In the genomic region with DNA sequence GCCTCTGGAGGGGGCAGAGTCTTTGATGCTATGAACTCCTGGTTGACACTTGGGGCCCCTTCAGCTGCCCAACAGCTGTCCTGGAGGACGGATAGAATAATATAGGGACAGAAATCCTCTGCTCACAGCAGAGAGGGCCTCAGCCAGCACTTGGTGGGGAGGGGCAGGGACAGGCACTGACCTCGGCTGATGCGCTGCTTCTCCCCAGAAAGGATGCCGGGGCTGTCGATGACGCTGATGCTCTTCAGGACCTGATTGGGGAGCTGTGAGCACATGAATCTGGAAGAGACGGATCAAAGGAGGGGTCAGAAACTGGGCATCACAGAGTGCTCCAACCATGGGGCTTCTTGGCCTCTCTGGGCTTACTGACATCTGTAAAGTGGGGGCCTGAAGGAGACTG, we compare ENCODE assay signal across 17 cellular contexts. TPM values are rescaled to one million over a fixed set of nuclear protein-coding genes. Genes with fewer than 3 reads are reported as not detected.
A peak's percentile ranks its signal among the peaks of the same experiment; 100 is the strongest.
DNase-seq lines count a peak whose midpoint lies in the region; ATAC-seq and TF ChIP-seq lines count a peak whose summit lies in the region.
"Had no signal": no experiment of that assay in that cellular context is flagged by ENCODE, and none has a peak within 500 bp of the region (broad histone marks: within the 10 kb centered on the region; RNA-seq: fewer than 3 reads in every experiment).

No MANE protein-coding gene starts in this region.

- no peak for ATAC-seq in effector memory CD8-positive, alpha-beta T cell (replicated peaks)
- ATAC-seq in GM19351 (IDR thresholded peaks at IDR 0.05; ENCODE audit: unreplicated experiment) (no peak), HG03175 (IDR thresholded peaks at IDR 0.05; ENCODE audit: unreplicated experiment) (no peak), GM18870 (IDR thresholded peaks at IDR 0.05; ENCODE audit: unreplicated experiment) (no peak)
- ATAC-seq: gastrocnemius medialis, K562, mucosa of descending colon had no signal

- no peak overlapping the region for H3K4me3 Mint-ChIP-seq in activated CD4-positive, alpha-beta T cell treated with anti-CD3 and anti-CD28 coated beads, Interleukin-2, amount 10 ng/mL, durations not matched to agents 7 days and 5 days
- H3K4me3 Mint-ChIP-seq in effector memory CD8-positive, alpha-beta T cell, result no peak overlapping the region
- H3K4me3 Mint-ChIP-seq in neural progenitor cell, result no peak overlapping the region
- H3K4me3 Mint-ChIP-seq: activated naive CD4-positive, alpha-beta T cell treated with anti-CD3 and anti-CD28 coated beads, Interleukin-2, amount 50 U/mL, for 24 hours had no signal

- no peak for DNase-seq in activated CD4-positive, alpha-beta T cell treated with anti-CD3 and anti-CD28 coated beads, Interleukin-2, amount 10 ng/mL, durations not matched to agents 7 days and 5 days
- DNase-seq in activated CD4-positive, alpha-beta T cell treated with anti-CD3 and anti-CD28 coated beads for 1 hour, result no peak
- no peak for DNase-seq in RWPE1 (ENCODE audit: low spot score)
- no peak for DNase-seq in effector memory CD8-positive, alpha-beta T cell
- no peak for DNase-seq in neural progenitor cell (ENCODE audit: low spot score)
- DNase-seq: gastrocnemius medialis; mucosa of descending colon; NCI-H226; stimulated activated CD4-positive, alpha-beta T cell treated with anti-CD3 and anti-CD28 coated beads, Interleukin-15, amount 100 ng/mL, for 24 hours; substantia nigra had no signal

- peaks cover 26% of the 10 kb centered on the region for H3K4me1 Mint-ChIP-seq in activated CD4-positive, alpha-beta T cell treated with anti-CD3 and anti-CD28 coated beads, Interleukin-2, amount 10 ng/mL, durations not matched to agents 7 days and 5 days
- H3K4me1 Mint-ChIP-seq in effector memory CD8-positive, alpha-beta T cell (ENCODE audit: low read depth in 2 of 2), result peaks cover 14 to 19% of the 10 kb centered on the region in 2 donors
- H3K4me1 Mint-ChIP-seq in neural progenitor cell, result peaks cover 64% of the 10 kb centered on the region

- no peaks in the 10 kb centered on the region for H3K36me3 ChIP-seq in neural progenitor cell
- H3K36me3 ChIP-seq: gastrocnemius medialis had no signal

- no peak overlapping the region for H3K4me3 ChIP-seq in neural progenitor cell
- H3K4me3 ChIP-seq: cardiac muscle cell, gastrocnemius medialis, K562, mucosa of descending colon, SK-N-MC had no signal

- no peaks in the 10 kb centered on the region for H3K9me3 ChIP-seq in neural progenitor cell (ENCODE audit: low read depth)
- H3K9me3 ChIP-seq: gastrocnemius medialis, mucosa of descending colon had no signal

- H2AFZ ChIP-seq in neural progenitor cell (replicated peaks), result no peak overlapping the region

- no peaks in the 10 kb centered on the region for H3K9me3 Mint-ChIP-seq in activated CD4-positive, alpha-beta T cell treated with anti-CD3 and anti-CD28 coated beads, Interleukin-2, amount 10 ng/mL, durations not matched to agents 7 days and 5 days
- H3K9me3 Mint-ChIP-seq in effector memory CD8-positive, alpha-beta T cell, result no peaks in the 10 kb centered on the region
- H3K9me3 Mint-ChIP-seq in neural progenitor cell, result no peaks in the 10 kb centered on the region
- H3K9me3 Mint-ChIP-seq: activated naive CD4-positive, alpha-beta T cell treated with anti-CD3 and anti-CD28 coated beads, Interleukin-2, amount 50 U/mL, for 24 hours had no signal

- peak overlapping the region; percentile 39 for H3K27ac Mint-ChIP-seq in activated CD4-positive, alpha-beta T cell treated with anti-CD3 and anti-CD28 coated beads, Interleukin-2, amount 10 ng/mL, durations not matched to agents 7 days and 5 days
- peak overlapping the region; percentile 76 to 79 for H3K27ac Mint-ChIP-seq in effector memory CD8-positive, alpha-beta T cell
- peak overlapping the region; percentile 62 for H3K27ac Mint-ChIP-seq in neural progenitor cell

- no peaks in the 10 kb centered on the region for H3K27me3 ChIP-seq in neural progenitor cell
- H3K27me3 ChIP-seq: cardiac muscle cell, gastrocnemius medialis had no signal

- no peak overlapping the region for H3K9ac ChIP-seq in neural progenitor cell

- H3K27ac ChIP-seq in RWPE1 (peak overlapping the region; percentile 95), neural progenitor cell (no peak overlapping the region)
- H3K27ac ChIP-seq: SK-N-MC had no signal

- CTCF ChIA-PET in activated CD4-positive, alpha-beta T cell treated with anti-CD3 and anti-CD28 coated beads, Interleukin-2, amount 10 ng/mL, durations not matched to agents 7 days and 5 days (lab: Charles Lee), result interaction anchor here (1.6 to 5.5 kb wide), 3 partner anchors 10 to 19 kb away, joined by 4 to 36 read pairs (median 4); no protein-coding TSS in a partner anchor
- CTCF ChIA-PET in RWPE1 (lab: Yijun Ruan, JAX), result no interaction called here

- POLR2A ChIA-PET in activated CD4-positive, alpha-beta T cell treated with anti-CD3 and anti-CD28 coated beads, Interleukin-2, amount 10 ng/mL, durations not matched to agents 7 days and 5 days (lab: Charles Lee), result no interaction called here
- POLR2A ChIA-PET in RWPE1 (lab: Yijun Ruan, JAX; ENCODE audit: low non-redundant PET), result no interaction called here

- H3K27me3 Mint-ChIP-seq in activated CD4-positive, alpha-beta T cell treated with anti-CD3 and anti-CD28 coated beads, Interleukin-2, amount 10 ng/mL, durations not matched to agents 7 days and 5 days, result no peaks in the 10 kb centered on the region
- no peaks in the 10 kb centered on the region for H3K27me3 Mint-ChIP-seq in effector memory CD8-positive, alpha-beta T cell
- no peaks in the 10 kb centered on the region for H3K27me3 Mint-ChIP-seq in neural progenitor cell (ENCODE audit: insufficient read depth, low read depth)
- H3K27me3 Mint-ChIP-seq: activated naive CD4-positive, alpha-beta T cell treated with anti-CD3 and anti-CD28 coated beads, Interleukin-2, amount 50 U/mL, for 24 hours had no signal

- H4K20me1 ChIP-seq in neural progenitor cell (ENCODE audit: low read depth), result peaks cover 5% of the 10 kb centered on the region

- H3F3A ChIP-seq in neural progenitor cell (ENCODE audit: low read depth), result peaks cover 16% of the 10 kb centered on the region

- no peak for TF ChIP-seq CTCF in RWPE1 (conservative IDR thresholded peaks at IDR 0.05; ENCODE audit: low read depth)
- TF ChIP-seq CTCF in neural progenitor cell (IDR thresholded peaks at IDR 0.05), result no peak

- H3K4me1 ChIP-seq in neural progenitor cell, result peaks cover 36% of the 10 kb centered on the region

- H3K79me2 ChIP-seq in neural progenitor cell (ENCODE audit: low read depth), result no peaks in the 10 kb centered on the region

- H3K36me3 Mint-ChIP-seq in activated CD4-positive, alpha-beta T cell treated with anti-CD3 and anti-CD28 coated beads, Interleukin-2, amount 10 ng/mL, durations not matched to agents 7 days and 5 days (ENCODE audit: low read depth), result peaks cover 16% of the 10 kb centered on the region
- H3K36me3 Mint-ChIP-seq in effector memory CD8-positive, alpha-beta T cell (ENCODE audit: insufficient read depth), result peaks cover 43% of the 10 kb centered on the region
- H3K36me3 Mint-ChIP-seq in neural progenitor cell, result no peaks in the 10 kb centered on the region

- H3K4me2 ChIP-seq in neural progenitor cell, result no peak overlapping the region

RNA-seq across cellular contexts. Expression of gene EHD4, which starts 29.5 kb away (rescaled TPM):
- 10 to 100 TPM; 14.5 TPM for total RNA-seq in activated CD4-positive, alpha-beta T cell treated with anti-CD3 and anti-CD28 coated beads, Interleukin-2, amount 10 ng/mL, durations not matched to agents 7 days and 5 days
- total RNA-seq in neural progenitor cell (ENCODE audit: low replicate concordance), result 6.9 and 11.9 TPM in 2 replicates

RNA-seq across cellular contexts. Expression of gene SPTBN5, which starts 49.0 kb away (rescaled TPM):
- 1 to 10 TPM; 1.2 to 1.5 TPM for total RNA-seq in activated CD4-positive, alpha-beta T cell treated with anti-CD3 and anti-CD28 coated beads, Interleukin-2, amount 10 ng/mL, durations not matched to agents 7 days and 5 days
- 0.15 TPM in 1 of 2 replicates, not detected in the other for total RNA-seq in neural progenitor cell (ENCODE audit: low replicate concordance)
